In the genomic region with DNA sequence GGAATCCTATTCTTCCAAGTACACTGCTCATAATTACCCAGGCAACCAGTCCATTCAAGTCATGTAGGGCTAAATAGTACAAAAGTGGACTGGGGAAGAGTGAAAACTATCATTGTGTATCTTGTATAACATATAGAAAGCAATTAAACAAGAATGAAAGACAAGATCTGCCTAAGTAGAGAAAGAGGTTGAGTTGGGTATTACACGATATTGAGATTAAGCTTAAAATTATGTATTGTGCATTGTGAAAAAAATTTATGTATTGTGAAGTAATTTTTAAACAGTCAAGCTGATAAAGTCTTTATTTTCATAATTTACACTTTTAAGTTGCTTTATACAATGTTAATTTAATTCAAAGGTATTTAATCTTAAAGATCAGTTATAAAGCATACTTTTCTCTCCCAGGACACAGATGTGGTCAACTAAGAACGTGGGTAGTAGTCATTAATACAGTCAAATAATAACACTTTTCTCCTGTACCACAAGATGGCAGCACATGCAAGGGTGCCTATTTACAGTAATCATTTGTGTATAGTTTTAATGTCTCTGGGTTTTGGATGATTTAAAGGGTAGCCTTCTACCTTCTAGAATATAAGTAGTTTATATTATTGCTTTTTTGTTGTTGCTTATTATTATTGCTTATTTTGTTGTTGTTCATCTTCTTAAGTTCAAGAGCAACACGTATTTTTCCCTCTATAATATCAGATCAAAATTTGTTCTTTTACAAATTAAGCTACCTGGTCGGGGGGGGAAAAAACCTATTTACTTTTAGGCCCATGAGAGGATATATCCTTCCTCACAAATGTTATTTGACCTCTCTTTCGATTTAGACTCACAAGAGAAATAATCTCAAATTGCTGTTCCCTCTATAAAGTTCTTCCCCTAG, we compare ENCODE assay signal across 9 cellular contexts. TPM values are rescaled to one million over a fixed set of nuclear protein-coding genes. Genes with fewer than 3 reads are reported as not detected.
DNase-seq lines count a peak whose midpoint lies in the region; ATAC-seq, FAIRE-seq and TF ChIP-seq lines count a peak whose summit lies in the region.
"Had no signal": no experiment of that assay in that cellular context is flagged by ENCODE, and none has a peak within 500 bp of the region (broad histone marks: within the 10 kb centered on the region; RNA-seq: fewer than 3 reads in every experiment).

No MANE protein-coding gene starts in this region.

- H3K9me3 ChIP-seq in liver (ENCODE audit: control insufficient read depth in 4 of 4, low read length in 3 of 4) (no peaks in the 10 kb centered on the region), thyroid gland (no peaks in the 10 kb centered on the region)

- no peaks in the 10 kb centered on the region for H4K20me1 ChIP-seq in KMS-11 (ENCODE audit: insufficient read depth)

- WGBS in liver: 45% methylated on average over 5 of the region's 5 CpGs
- WGBS in thyroid gland, 2 donors: 41 to 52% methylated on average over 5 of the region's 5 CpGs

- no peak overlapping the region for H2AFZ ChIP-seq in KMS-11 (ENCODE audit: low read depth)

- H3K9ac ChIP-seq in KMS-11 (no peak overlapping the region), liver (ENCODE audit: low read depth in 1 of 2, low read length in 2 of 2) (no peak overlapping the region)

- H3K36me3 ChIP-seq in H7 (replicated peaks; ENCODE audit: control insufficient read depth, insufficient read depth, low read length): no peaks in the 10 kb centered on the region
- no peaks in the 10 kb centered on the region for H3K36me3 ChIP-seq in KMS-11 (ENCODE audit: insufficient read depth)
- no peaks in the 10 kb centered on the region for H3K36me3 ChIP-seq in liver (ENCODE audit: control insufficient read depth in 4 of 4, insufficient read depth in 3 of 4, low read depth in 1 of 4, low read length in 3 of 4)
- no peaks in the 10 kb centered on the region for H3K36me3 ChIP-seq in thyroid gland

- ATAC-seq in SK-N-SH treated with all-trans-retinoic acid at 6 μM for 48 hours: peak; percentile 99

- H3K4me1 ChIP-seq in KMS-11 (ENCODE audit: low read depth, poor library complexity, severe bottlenecking) (no peaks in the 10 kb centered on the region), liver (ENCODE audit: control insufficient read depth in 4 of 4, insufficient read depth in 4 of 4, low read length in 3 of 4) (peaks cover 0 to 8% (median 7%) of the 10 kb centered on the region in 4 donors), thyroid gland (no peaks in the 10 kb centered on the region)

- intact Hi-C loops in thyroid gland (cut with DNase I): no loop called here

- no peak overlapping the region for H3K4me2 ChIP-seq in KMS-11

- FAIRE-seq in A204.1 (lab: Jason Lieb, UNC): peak; percentile 98

- H3K4me3 ChIP-seq in H7 (ENCODE audit: insufficient read depth, low read depth, low read length) (no peak overlapping the region), KMS-11 (IDR thresholded peaks at IDR 0.05; ENCODE audit: insufficient read depth, low read depth, low read length) (no peak overlapping the region), coronary artery (no peak overlapping the region), liver (ENCODE audit: low read depth in 1 of 3, low read length in 3 of 3) (no peak overlapping the region), thyroid gland (replicated peaks in 1 of 3) (no peak overlapping the region)

- no peak overlapping the region for H3K27ac ChIP-seq in KMS-11
- no peak overlapping the region for H3K27ac ChIP-seq in coronary artery
- H3K27ac ChIP-seq in liver (ENCODE audit: low read depth in 1 of 2, low read length in 2 of 2): no peak overlapping the region
- no peak overlapping the region for H3K27ac ChIP-seq in thyroid gland

- TF ChIP-seq POLR2A in thyroid gland (IDR thresholded peaks at IDR 0.05): no peak

- no peaks in the 10 kb centered on the region for H3K79me2 ChIP-seq in KMS-11 (ENCODE audit: insufficient read depth, low read depth)

- H3K27me3 ChIP-seq in H7 (ENCODE audit: control insufficient read depth, insufficient read depth, low read length) (no peaks in the 10 kb centered on the region), KMS-11 (ENCODE audit: insufficient read depth, low read depth) (no peaks in the 10 kb centered on the region), liver (ENCODE audit: control insufficient read depth in 4 of 4, insufficient read depth in 4 of 4, low read length in 3 of 4) (no peaks in the 10 kb centered on the region), thyroid gland (no peaks in the 10 kb centered on the region)

- TF ChIP-seq RAD21 in liver (IDR thresholded peaks at IDR 0.05): peak; percentile 90 to 94

- TF ChIP-seq CTCF in KMS-11 (conservative IDR thresholded peaks at IDR 0.05; ENCODE audit: low read depth, low read length): peak; percentile 75
- TF ChIP-seq CTCF in coronary artery (IDR thresholded peaks at IDR 0.05): peak; percentile 73
- peak; percentile 76 for TF ChIP-seq CTCF in liver (IDR thresholded peaks at IDR 0.05; ENCODE audit: low read depth, low read length, missing input control)
- peak; percentile 22 to 84 (median 56) for TF ChIP-seq CTCF in thyroid gland (IDR thresholded peaks at IDR 0.05)

- DNase-seq in GM03348 (ENCODE audit: low spot score) (peak; percentile 60), H7 (peak; percentile 2), coronary artery (ENCODE audit: low spot score) (no peak), thyroid gland (peak; percentile 4 to 34)

TF ChIP-seq in SK-N-SH treated with all-trans-retinoic acid at 6 μM for 48 hours, 23 proteins besides CTCF, POLR2A, EP300 and RAD21 (continues in another document):
- TF ChIP-seq GLIS3 (CRISPR knock-in tag; IDR thresholded peaks at IDR 0.05): no peak
- TF ChIP-seq PATZ1 (CRISPR knock-in tag; IDR thresholded peaks at IDR 0.05; ENCODE audit: borderline replicate concordance): no peak
- TF ChIP-seq, protein P1, sequence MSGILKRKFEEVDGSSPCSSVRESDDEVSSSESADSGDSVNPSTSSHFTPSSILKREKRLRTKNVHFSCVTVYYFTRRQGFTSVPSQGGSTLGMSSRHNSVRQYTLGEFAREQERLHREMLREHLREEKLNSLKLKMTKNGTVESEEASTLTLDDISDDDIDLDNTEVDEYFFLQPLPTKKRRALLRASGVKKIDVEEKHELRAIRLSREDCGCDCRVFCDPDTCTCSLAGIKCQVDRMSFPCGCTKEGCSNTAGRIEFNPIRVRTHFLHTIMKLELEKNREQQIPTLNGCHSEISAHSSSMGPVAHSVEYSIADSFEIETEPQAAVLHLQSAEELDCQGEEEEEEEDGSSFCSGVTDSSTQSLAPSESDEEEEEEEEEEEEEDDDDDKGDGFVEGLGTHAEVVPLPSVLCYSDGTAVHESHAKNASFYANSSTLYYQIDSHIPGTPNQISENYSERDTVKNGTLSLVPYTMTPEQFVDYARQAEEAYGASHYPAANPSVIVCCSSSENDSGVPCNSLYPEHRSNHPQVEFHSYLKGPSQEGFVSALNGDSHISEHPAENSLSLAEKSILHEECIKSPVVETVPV (CRISPR knock-in tag; IDR thresholded peaks at IDR 0.05): no peak
- TF ChIP-seq ZNF70 (CRISPR knock-in tag; IDR thresholded peaks at IDR 0.05): no peak

TF ChIP-seq in liver, 16 proteins besides CTCF, POLR2A, EP300 and RAD21:
- TF ChIP-seq, protein P2, sequence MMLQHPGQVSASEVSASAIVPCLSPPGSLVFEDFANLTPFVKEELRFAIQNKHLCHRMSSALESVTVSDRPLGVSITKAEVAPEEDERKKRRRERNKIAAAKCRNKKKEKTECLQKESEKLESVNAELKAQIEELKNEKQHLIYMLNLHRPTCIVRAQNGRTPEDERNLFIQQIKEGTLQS (IDR thresholded peaks at IDR 0.05): no peak
- peak in 1 of 2 donors; percentile 0 for TF ChIP-seq HNF4A (conservative IDR thresholded peaks at IDR 0.05)

RNA-seq across cellular contexts. Expression of gene SLC27A6, which starts 59.8 kb away (rescaled TPM):
- 0.78 and 0.83 TPM in 2 replicates for total RNA-seq in H7 (2014; rRNA removed; shearing (Covaris generic))
- total RNA-seq in liver: under 1 TPM in 1 of 2 donors, not detected in 1; 0.05 TPM
- polyA plus RNA-seq in liver: not detected
- 1 to 10 TPM in 1 of 4 donors, under 1 TPM in 2, not detected in 1; 0.40 to 2.9 (median 0.88) TPM for total RNA-seq in thyroid gland
- polyA plus RNA-seq: IgD-negative memory B cell had no signal
